In the genomic region with DNA sequence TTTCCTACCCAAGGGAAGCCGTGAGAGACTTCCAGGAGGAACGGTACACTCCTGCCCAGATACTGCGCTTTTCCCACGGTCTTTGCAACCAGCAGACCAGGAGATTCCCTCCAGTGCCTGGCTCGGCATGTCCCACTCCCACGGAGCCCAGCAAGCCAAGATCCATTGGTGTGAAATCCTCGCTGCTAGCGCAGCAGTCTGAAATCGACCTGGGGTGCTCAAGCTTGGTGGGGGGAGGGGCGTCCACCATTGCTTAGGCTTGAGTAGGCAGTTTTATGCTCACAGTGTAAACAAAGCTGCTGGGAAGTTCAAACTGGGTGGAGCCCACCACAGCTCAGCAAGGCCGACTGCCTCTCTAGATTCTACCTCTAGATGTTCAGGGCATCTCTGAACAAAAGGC, we compare ENCODE assay signal across 9 cellular contexts.
"Had no signal": no experiment of that assay in that cellular context is flagged by ENCODE, and none has a peak within 500 bp of the region (broad histone marks: within the 10 kb centered on the region; RNA-seq: fewer than 3 reads in every experiment).

No MANE protein-coding gene starts in this region.

- H3K9ac ChIP-seq: KMS-11 had no signal

- H3K4me1 Mint-ChIP-seq: GM23338, H9 had no signal

- H3K27ac ChIP-seq: KMS-11 had no signal

- ATAC-seq: GM23338 had no signal

- H3K27ac Mint-ChIP-seq: GM23338, H9 had no signal

- H2AFZ ChIP-seq: GM23338 had no signal

- DNase-seq: H9, HCEC 1CT, IMR-90, KBM-7 had no signal

- H3K4me2 ChIP-seq: GM23338, KMS-11 had no signal

- FAIRE-seq: H1, H54, HTR-8/SVneo had no signal

- H3K4me3 Mint-ChIP-seq: GM23338, H9 had no signal

- H3K4me3 ChIP-seq: GM23338 had no signal
